In genomic region chr1:167676205-167676915, GRCh38 we compare ENCODE assay signal across 9 cellular contexts. TPM values are rescaled to one million over a fixed set of nuclear protein-coding genes. Genes with fewer than 3 reads are reported as not detected.
A peak's percentile ranks its signal among the peaks of the same experiment; 100 is the strongest.
DNase-seq lines count a peak whose midpoint lies in the region; ATAC-seq, FAIRE-seq and TF ChIP-seq lines count a peak whose summit lies in the region.
"Had no signal": no experiment of that assay in that cellular context is flagged by ENCODE, and none has a peak within 500 bp of the region (broad histone marks: within the 10 kb centered on the region; RNA-seq: fewer than 3 reads in every experiment).

No MANE protein-coding gene starts in this region.

- no peak for FAIRE-seq in RCC 7860 (lab: Jason Lieb, UNC)
- FAIRE-seq: TTC549 had no signal

- TF ChIP-seq CTCF in CD14-positive monocyte (IDR thresholded peaks at IDR 0.05) (no peak), chondrocyte (IDR thresholded peaks at IDR 0.05) (no peak)

- DNase-seq in CD14-positive monocyte (ENCODE audit: low spot score) (no peak), NCI-H774 (lab: John Stamatoyannopoulos, UW) (peak; percentile 10), chondrocyte (ENCODE audit: low spot score) (no peak), RCC 7860 (ENCODE audit: low spot score) (no peak), GDM1 (lab: John Stamatoyannopoulos, UW) (no peak), UCSD-AML1 (lab: John Stamatoyannopoulos, UW; ENCODE audit: unreplicated experiment) (no peak)

- H3K27me3 Mint-ChIP-seq in CD14-positive monocyte (ENCODE audit: low read depth in 3 of 3): no peaks in the 10 kb centered on the region
- no peaks in the 10 kb centered on the region for H3K27me3 Mint-ChIP-seq in chondrocyte (ENCODE audit: low read depth)

- intact Hi-C loops in CD14-positive monocyte (cut with micrococcal nuclease): no loop called here

- ATAC-seq in GM18520 (IDR thresholded peaks at IDR 0.05; ENCODE audit: unreplicated experiment) (peak; percentile 46), HG02610 (IDR thresholded peaks at IDR 0.05; ENCODE audit: unreplicated experiment) (peak; percentile 62)

- H3K9me3 Mint-ChIP-seq in CD14-positive monocyte (no peaks in the 10 kb centered on the region), chondrocyte (ENCODE audit: low read depth) (no peaks in the 10 kb centered on the region)

- peak overlapping the region in 5 of 7 donors; percentile 36 to 83 (median 62) for H3K27ac Mint-ChIP-seq in CD14-positive monocyte
- H3K27ac Mint-ChIP-seq in chondrocyte (ENCODE audit: unreplicated experiment): no peak overlapping the region

- H3K36me3 Mint-ChIP-seq in CD14-positive monocyte: peaks cover 0 to 50% of the 10 kb centered on the region in 2 donors
- no peaks in the 10 kb centered on the region for H3K36me3 Mint-ChIP-seq in chondrocyte (ENCODE audit: low read depth)

- no peak overlapping the region for H3K4me3 Mint-ChIP-seq in CD14-positive monocyte
- no peak overlapping the region for H3K4me3 Mint-ChIP-seq in chondrocyte (ENCODE audit: unreplicated experiment)

- H3K4me1 Mint-ChIP-seq in CD14-positive monocyte: peaks cover 47% of the 10 kb centered on the region
- peaks cover 3% of the 10 kb centered on the region for H3K4me1 Mint-ChIP-seq in chondrocyte (ENCODE audit: low read depth)

RNA-seq across cellular contexts. Expression of gene MPZL1, which starts 45.4 kb away (rescaled TPM):
- 10 to 100 TPM; 61.8 to 63.6 TPM for polyA plus RNA-seq in CD14-positive monocyte
- total RNA-seq in chondrocyte: 195 to 215 TPM (median 198 TPM) in 3 replicates

RNA-seq across cellular contexts. Expression of gene RCSD1, which starts 46.3 kb away (rescaled TPM):
- polyA plus RNA-seq in CD14-positive monocyte: 100 to 1,000 TPM; 216 to 218 TPM
- 1.1 to 1.4 TPM in 2 of 3 replicates, not detected in the other for total RNA-seq in chondrocyte
